In the genomic region with DNA sequence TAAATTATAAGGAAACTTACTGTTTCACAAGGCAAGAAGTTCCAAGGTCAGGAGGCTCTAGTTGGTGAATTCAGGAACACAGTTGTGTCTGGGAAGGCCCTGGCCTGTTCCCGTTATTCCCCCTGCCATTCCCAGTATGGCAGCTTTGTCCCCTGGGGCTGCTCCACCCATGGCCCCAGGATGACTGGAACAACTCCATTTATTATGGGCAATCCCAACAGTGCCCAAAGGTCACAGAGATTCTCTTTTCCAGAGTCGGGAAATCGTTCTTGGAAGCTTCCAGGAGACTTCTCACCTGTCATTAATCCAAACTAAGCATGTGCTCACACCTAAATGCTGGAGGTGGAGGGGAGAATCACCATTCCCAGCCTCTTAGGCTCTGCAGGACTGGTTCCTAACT, we compare ENCODE assay signal across 8 cellular contexts. TPM values are rescaled to one million over a fixed set of nuclear protein-coding genes. Genes with fewer than 3 reads are reported as not detected.
"Had no signal": no experiment of that assay in that cellular context is flagged by ENCODE, and none has a peak within 500 bp of the region (broad histone marks: within the 10 kb centered on the region; RNA-seq: fewer than 3 reads in every experiment).

No MANE protein-coding gene starts in this region.

- H3K36me3 ChIP-seq: HAP-1 had no signal

- H3K9me3 ChIP-seq: HAP-1 had no signal

- H3K27ac ChIP-seq: GM23248, HL-60 had no signal

- H2AFZ ChIP-seq: GM23248 had no signal

- H3K27ac Mint-ChIP-seq: HFFc6 had no signal

- H3K4me3 ChIP-seq: GM23248, HAP-1 had no signal

- H3K4me1 ChIP-seq: HAP-1 had no signal

- H3K4me3 Mint-ChIP-seq: HFFc6 had no signal

- ATAC-seq: HCT116 had no signal

- DNase-seq: GM23248, GOT3, H7, HFFc6, IMR-90 had no signal

RNA-seq across cellular contexts. Expression of gene PRKG2, which starts 2.8 kb away (rescaled TPM):
- total RNA-seq: HFFc6 had no signal
